Comparison of ENCODE assay signal across 15 cellular contexts in genomic region chr14:74938873-74939495, GRCh38. TPM values are rescaled to one million over a fixed set of nuclear protein-coding genes. Genes with fewer than 3 reads are reported as not detected.
A peak's percentile ranks its signal among the peaks of the same experiment; 100 is the strongest.
DNase-seq lines count a peak whose midpoint lies in the region; ATAC-seq and TF ChIP-seq lines count a peak whose summit lies in the region.
"Had no signal": no experiment of that assay in that cellular context is flagged by ENCODE, and none has a peak within 500 bp of the region (broad histone marks: within the 10 kb centered on the region; RNA-seq: fewer than 3 reads in every experiment).

No MANE protein-coding gene starts in this region.

- H3F3A ChIP-seq in smooth muscle cell (ENCODE audit: low read depth) = peaks cover 9% of the 10 kb centered on the region

- H3K27ac ChIP-seq in Peyer's patch (peak overlapping the region; percentile 75 to 84 (median 79)), right atrium auricular region (peak overlapping the region; percentile 78), smooth muscle cell (ENCODE audit: low read depth) (peak overlapping the region; percentile 85)
- H3K27ac ChIP-seq: foreskin keratinocyte, KMS-11 had no signal

- TF ChIP-seq POLR2A in Peyer's patch (IDR thresholded peaks at IDR 0.05) = no peak

- peaks cover 0 to 35% (median 25%) of the 10 kb centered on the region in 4 donors for H3K4me1 ChIP-seq in Peyer's patch
- H3K4me1 ChIP-seq in right atrium auricular region = peaks cover 0 to 60% of the 10 kb centered on the region in 2 donors
- peaks cover 4% of the 10 kb centered on the region for H3K4me1 ChIP-seq in smooth muscle cell (ENCODE audit: low read depth)

- 93% methylated on average over 8 of the region's 8 CpGs for WGBS in smooth muscle cell (ENCODE audit: low lambda C conversion rate)

- no peaks in the 10 kb centered on the region for H3K36me3 ChIP-seq in Peyer's patch
- no peaks in the 10 kb centered on the region for H3K36me3 ChIP-seq in right atrium auricular region
- no peaks in the 10 kb centered on the region for H3K36me3 ChIP-seq in smooth muscle cell (ENCODE audit: low read depth)

- H3K4me2 ChIP-seq in smooth muscle cell = peak overlapping the region; percentile 65
- H3K4me2 ChIP-seq: KMS-11 had no signal

- peaks cover 1 to 6% (median 2%) of the 10 kb centered on the region in 3 donors for H3K27me3 Mint-ChIP-seq in CD14-positive monocyte (ENCODE audit: low read depth in 3 of 3)
- peaks cover 12% of the 10 kb centered on the region for H3K27me3 Mint-ChIP-seq in type B pancreatic cell
- H3K27me3 Mint-ChIP-seq in activated CD4-positive, alpha-beta T cell treated with anti-CD3 and anti-CD28 coated beads, Interleukin-2, amount 10 ng/mL, durations not matched to agents 24 days and 14 days = no peaks in the 10 kb centered on the region
- H3K27me3 Mint-ChIP-seq: activated CD8-positive, alpha-beta memory T cell treated with anti-CD3 and anti-CD28 coated beads, Interleukin-2, amount 10 ng/mL, durations not matched to agents 7 days and 5 days; activated naive CD8-positive, alpha-beta T cell had no signal

- H3K27ac Mint-ChIP-seq in CD14-positive monocyte (peak overlapping the region; percentile 54 to 97 (median 96)), type B pancreatic cell (no peak overlapping the region)
- H3K27ac Mint-ChIP-seq in activated CD4-positive, alpha-beta T cell treated with anti-CD3 and anti-CD28 coated beads, Interleukin-2, amount 10 ng/mL, durations not matched to agents 24 days and 14 days = no peak overlapping the region
- H3K27ac Mint-ChIP-seq: activated CD8-positive, alpha-beta memory T cell treated with anti-CD3 and anti-CD28 coated beads, Interleukin-2, amount 10 ng/mL, durations not matched to agents 7 days and 5 days; activated naive CD8-positive, alpha-beta T cell had no signal

- H3K4me3 Mint-ChIP-seq in CD14-positive monocyte (no peak overlapping the region), type B pancreatic cell (no peak overlapping the region)
- H3K4me3 Mint-ChIP-seq in activated CD4-positive, alpha-beta T cell treated with anti-CD3 and anti-CD28 coated beads, Interleukin-2, amount 10 ng/mL, durations not matched to agents 24 days and 14 days = no peak overlapping the region
- H3K4me3 Mint-ChIP-seq: activated CD8-positive, alpha-beta memory T cell treated with anti-CD3 and anti-CD28 coated beads, Interleukin-2, amount 10 ng/mL, durations not matched to agents 7 days and 5 days; activated naive CD8-positive, alpha-beta T cell had no signal

- H3K79me2 ChIP-seq in smooth muscle cell (ENCODE audit: low read depth) = no peaks in the 10 kb centered on the region

- no peak overlapping the region for H3K4me3 ChIP-seq in Peyer's patch
- H3K4me3 ChIP-seq in right atrium auricular region = no peak overlapping the region
- H3K4me3 ChIP-seq in smooth muscle cell = no peak overlapping the region

- H3K9ac ChIP-seq in smooth muscle cell (ENCODE audit: low read depth) = no peak overlapping the region
- H3K9ac ChIP-seq: KMS-11 had no signal

- H3K27me3 ChIP-seq in Peyer's patch = no peaks in the 10 kb centered on the region
- no peaks in the 10 kb centered on the region for H3K27me3 ChIP-seq in right atrium auricular region
- H3K27me3 ChIP-seq in smooth muscle cell (ENCODE audit: low read depth) = no peaks in the 10 kb centered on the region

- H3K36me3 Mint-ChIP-seq in CD14-positive monocyte = no peaks in the 10 kb centered on the region
- H3K36me3 Mint-ChIP-seq in type B pancreatic cell = no peaks in the 10 kb centered on the region
- no peaks in the 10 kb centered on the region for H3K36me3 Mint-ChIP-seq in activated CD4-positive, alpha-beta T cell treated with anti-CD3 and anti-CD28 coated beads, Interleukin-2, amount 10 ng/mL, durations not matched to agents 24 days and 14 days (ENCODE audit: low read depth)
- H3K36me3 Mint-ChIP-seq: activated CD8-positive, alpha-beta memory T cell treated with anti-CD3 and anti-CD28 coated beads, Interleukin-2, amount 10 ng/mL, durations not matched to agents 7 days and 5 days; activated naive CD8-positive, alpha-beta T cell had no signal

- ATAC-seq in sciatic nerve = no peak
- ATAC-seq: activated CD8-positive, alpha-beta memory T cell treated with anti-CD3 and anti-CD28 coated beads, Interleukin-2, amount 10 ng/mL, durations not matched to agents 7 days and 5 days had no signal

- DNase-seq in CD14-positive monocyte (ENCODE audit: low spot score) (peak; percentile 44), Peyer's patch (no peak), right atrium auricular region (ENCODE audit: low spot score) (no peak), smooth muscle cell (lab: John Stamatoyannopoulos, UW; ENCODE audit: unreplicated experiment) (no peak), type B pancreatic cell (ENCODE audit: extremely low spot score, unreplicated experiment) (no peak), GDM1 (lab: John Stamatoyannopoulos, UW) (no peak), sciatic nerve (ENCODE audit: low spot score) (no peak)
- DNase-seq in activated CD4-positive, alpha-beta T cell treated with anti-CD3 and anti-CD28 coated beads, Interleukin-2, amount 10 ng/mL, durations not matched to agents 24 days and 14 days = no peak
- DNase-seq: activated CD8-positive, alpha-beta memory T cell treated with anti-CD3 and anti-CD28 coated beads, Interleukin-2, amount 10 ng/mL, durations not matched to agents 7 days and 5 days; foreskin keratinocyte; NCI-H1930; stimulated activated CD4-positive, alpha-beta T cell treated with anti-CD3 and anti-CD28 coated beads, Interleukin-15, amount 100 ng/mL, for 24 hours had no signal

- no peak for TF ChIP-seq CTCF in CD14-positive monocyte (IDR thresholded peaks at IDR 0.05)
- TF ChIP-seq CTCF in Peyer's patch (IDR thresholded peaks at IDR 0.05) = no peak
- TF ChIP-seq CTCF in right atrium auricular region (IDR thresholded peaks at IDR 0.05) = no peak
- no peak for TF ChIP-seq CTCF in smooth muscle cell (IDR thresholded peaks at IDR 0.05; ENCODE audit: borderline replicate concordance, insufficient read depth, poor library complexity, severe bottlenecking)
- no peak for TF ChIP-seq CTCF in type B pancreatic cell (conservative IDR thresholded peaks at IDR 0.05)

- H3K9me3 Mint-ChIP-seq in CD14-positive monocyte = peaks cover 0 to 5% (median 1%) of the 10 kb centered on the region in 7 donors
- no peaks in the 10 kb centered on the region for H3K9me3 Mint-ChIP-seq in type B pancreatic cell
- no peaks in the 10 kb centered on the region for H3K9me3 Mint-ChIP-seq in activated CD4-positive, alpha-beta T cell treated with anti-CD3 and anti-CD28 coated beads, Interleukin-2, amount 10 ng/mL, durations not matched to agents 24 days and 14 days

- H3K4me1 Mint-ChIP-seq in CD14-positive monocyte = peaks cover 61% of the 10 kb centered on the region
- peaks cover 10% of the 10 kb centered on the region for H3K4me1 Mint-ChIP-seq in type B pancreatic cell (ENCODE audit: unreplicated experiment)
- H3K4me1 Mint-ChIP-seq in activated CD4-positive, alpha-beta T cell treated with anti-CD3 and anti-CD28 coated beads, Interleukin-2, amount 10 ng/mL, durations not matched to agents 24 days and 14 days = peaks cover 36% of the 10 kb centered on the region

- H4K20me1 ChIP-seq in smooth muscle cell (ENCODE audit: low read depth) = no peaks in the 10 kb centered on the region

- intact Hi-C loops in CD14-positive monocyte (cut with micrococcal nuclease) = no loop called here
- intact Hi-C loops in sciatic nerve (cut with DNase I) = no loop called here
- intact Hi-C loops in activated CD4-positive, alpha-beta T cell treated with anti-CD3 and anti-CD28 coated beads, Interleukin-2, amount 10 ng/mL, durations not matched to agents 24 days and 14 days (cut with micrococcal nuclease) = no loop called here

- H2AFZ ChIP-seq in smooth muscle cell (ENCODE audit: low read depth) = no peak overlapping the region

- no peaks in the 10 kb centered on the region for H3K9me3 ChIP-seq in Peyer's patch
- H3K9me3 ChIP-seq in right atrium auricular region = no peaks in the 10 kb centered on the region
- no peaks in the 10 kb centered on the region for H3K9me3 ChIP-seq in smooth muscle cell (replicated peaks; ENCODE audit: low read depth)

RNA-seq across cellular contexts. Expression of gene RPS6KL1, which starts 15.9 kb away (rescaled TPM):
- polyA plus RNA-seq in CD14-positive monocyte (not detected), smooth muscle cell (not detected in 2 replicates)
- total RNA-seq in Peyer's patch (10 to 100 TPM in 1 of 4 donors, 1 to 10 TPM in 3; 4.2 to 12.7 (median 6.7) TPM), right atrium auricular region (10 to 100 TPM in 1 of 2 donors, 1 to 10 TPM in 1; 7.6 to 10.3 TPM), smooth muscle cell (0.09 TPM in 1 of 2 replicates, not detected in the other), type B pancreatic cell (ENCODE audit: low replicate concordance) (5.3 and 7.5 TPM in 2 replicates), sciatic nerve (4.7 TPM)
- 7.0 and 9.6 TPM in 2 replicates for total RNA-seq in activated CD4-positive, alpha-beta T cell treated with anti-CD3 and anti-CD28 coated beads, Interleukin-2, amount 10 ng/mL, durations not matched to agents 24 days and 14 days

RNA-seq across cellular contexts. Expression of gene PGF, which starts 16.4 kb away (rescaled TPM):
- polyA plus RNA-seq in CD14-positive monocyte (not detected), smooth muscle cell (30.6 and 32.2 TPM in 2 replicates)
- total RNA-seq in Peyer's patch (10 to 100 TPM in 2 of 4 donors, 1 to 10 TPM in 2; 7.3 to 28.1 (median 10.8) TPM), right atrium auricular region (1 to 10 TPM; 3.3 to 7.0 TPM), smooth muscle cell (15.4 and 17.8 TPM in 2 replicates), type B pancreatic cell (ENCODE audit: low replicate concordance) (8.4 and 16.8 TPM in 2 replicates), sciatic nerve (12.4 TPM)
- 0.23 and 0.24 TPM in 2 replicates for total RNA-seq in activated CD4-positive, alpha-beta T cell treated with anti-CD3 and anti-CD28 coated beads, Interleukin-2, amount 10 ng/mL, durations not matched to agents 24 days and 14 days
- polyA plus RNA-seq: neural cell had no signal

RNA-seq across cellular contexts. Expression of gene DLST, which starts 57.3 kb away (rescaled TPM):
- polyA plus RNA-seq in CD14-positive monocyte = 1 to 10 TPM; 6.7 to 7.3 TPM
- 100 to 1,000 TPM; 128 to 163 (median 154) TPM for total RNA-seq in Peyer's patch
- 100 to 1,000 TPM in 1 of 2 donors, 10 to 100 TPM in 1; 71.1 to 105 TPM for total RNA-seq in right atrium auricular region
- total RNA-seq in smooth muscle cell = 45.1 and 46.9 TPM in 2 replicates
- 4.9 and 7.8 TPM in 2 replicates for polyA plus RNA-seq in smooth muscle cell
- total RNA-seq in type B pancreatic cell (ENCODE audit: low replicate concordance) = 97.2 and 114 TPM in 2 replicates
- 79.6 TPM for total RNA-seq in sciatic nerve
- 110 and 111 TPM in 2 replicates for total RNA-seq in activated CD4-positive, alpha-beta T cell treated with anti-CD3 and anti-CD28 coated beads, Interleukin-2, amount 10 ng/mL, durations not matched to agents 24 days and 14 days

Comparison
In these comparisons a context has a peak if more than half of its experiments do, and no peak if none do; other contexts are left out.
1. H3K27ac Mint-ChIP-seq: peak in CD14-positive monocyte (7 of 7); none in type B pancreatic cell (single experiment) and activated CD4-positive, alpha-beta T cell treated with anti-CD3 and anti-CD28 coated beads, Interleukin-2, amount 10 ng/mL, durations not matched to agents 24 days and 14 days (single experiment).
2. Peak in every context shown above with its lines, with median percentiles within 50 percentile points of each other: H3K27ac ChIP-seq.